In genomic region chr11:6194065-6194581, GRCh38 we compare ENCODE assay signal across 31 cellular contexts. TPM values are rescaled to one million over a fixed set of nuclear protein-coding genes. Genes with fewer than 3 reads are reported as not detected.
DNase-seq lines count a peak whose midpoint lies in the region; ATAC-seq, FAIRE-seq and TF ChIP-seq lines count a peak whose summit lies in the region.
"Had no signal": no experiment of that assay in that cellular context is flagged by ENCODE, and none has a peak within 500 bp of the region (broad histone marks: within the 10 kb centered on the region; RNA-seq: fewer than 3 reads in every experiment).

No MANE protein-coding gene starts in this region.

- DNase-seq in SIG-M5 treated with dmso at 0.1 percent for 504 hours (lab: John Stamatoyannopoulos, UW; ENCODE audit: unreplicated experiment) (peak; percentile 8), SIG-M5 (lab: John Stamatoyannopoulos, UW) (no peak), NB4 (ENCODE audit: low read depth) (peak; percentile 86), K562 (ENCODE audit: extremely low read depth in 1 of 4, low spot score in 3 of 4) (no peak), smooth muscle cell (lab: John Stamatoyannopoulos, UW; ENCODE audit: unreplicated experiment) (no peak), SHP77 (lab: John Stamatoyannopoulos, UW) (no peak)
- DNase-seq in stimulated activated effector memory CD8-positive, alpha-beta T cell treated with anti-CD3 and anti-CD28 coated beads, Interleukin-12 subunit alpha, Interleukin-12 subunit beta, amount 100 ng/mL, for 72 hours (ENCODE audit: low spot score in 2 of 2) = peak in 1 of 2 donors; percentile 45
- DNase-seq: activated CD4-positive, alpha-beta T cell treated with anti-CD3 and anti-CD28 coated beads for 1 hour; activated naive CD4-positive, alpha-beta T cell treated with anti-CD3 and anti-CD28 coated beads, Interleukin-2, amount 50 U/mL, for 16 hours; activated T-cell treated with anti-CD3 and anti-CD28 coated beads, Interleukin-2, amount 50 U/mL, for 48 hours; caudate nucleus; kidney glomerular epithelial cell; NCI-H1105 treated with DMSO at 0.1 percent for 48 hours; NCI-H2029; NCI-H2227 treated with DMSO at 0.1 percent for 48 hours; NCI-H748 treated with DMSO at 0.1 percent for 48 hours; sigmoid colon; SJCRH30; T-cell had no signal

- WGBS in K562 (ENCODE audit: insufficient coverage, low coverage, missing lambda C conversion rate) = 13% methylated on average over 1 of the region's 1 CpG
- 32% methylated on average over 1 of the region's 1 CpG for WGBS in smooth muscle cell (ENCODE audit: low lambda C conversion rate)

- H3K9ac ChIP-seq in K562 (ENCODE audit: insufficient read depth in 1 of 2, low read depth in 2 of 2, low read length in 2 of 2) (no peak overlapping the region), smooth muscle cell (ENCODE audit: low read depth) (no peak overlapping the region)
- H3K9ac ChIP-seq: KMS-11 had no signal

- no peak overlapping the region for H3K27ac ChIP-seq in K562 (ENCODE audit: extremely low read depth, low read depth, low read length)
- no peak overlapping the region for H3K27ac ChIP-seq in smooth muscle cell (ENCODE audit: low read depth)
- H3K27ac ChIP-seq: ascending aorta, KMS-11, prostate gland, sigmoid colon, SJCRH30 had no signal

- no peaks in the 10 kb centered on the region for H3K36me3 Mint-ChIP-seq in stimulated activated effector memory CD8-positive, alpha-beta T cell treated with anti-CD3 and anti-CD28 coated beads, Interleukin-12 subunit alpha, Interleukin-12 subunit beta, amount 100 ng/mL, for 72 hours
- H3K36me3 Mint-ChIP-seq: T-cell had no signal

- no peak overlapping the region for H3K27ac Mint-ChIP-seq in stimulated activated effector memory CD8-positive, alpha-beta T cell treated with anti-CD3 and anti-CD28 coated beads, Interleukin-12 subunit alpha, Interleukin-12 subunit beta, amount 100 ng/mL, for 72 hours
- H3K27ac Mint-ChIP-seq: dendritic cell treated with granulocyte-macrophage colony-stimulating factor and Interleukin-4, amounts not matched to agents 40 ng/mL and 50 ng/mL, for 4 days; T-cell had no signal

- H4K20me1 ChIP-seq in K562 (replicated peaks; ENCODE audit: control insufficient read depth, insufficient read depth, low read length) (no peaks in the 10 kb centered on the region), smooth muscle cell (ENCODE audit: low read depth) (no peaks in the 10 kb centered on the region)

- no peaks in the 10 kb centered on the region for H3F3A ChIP-seq in smooth muscle cell (ENCODE audit: low read depth)

- in situ Hi-C loops in K562 (cut with MboI) = no loop called here

- ATAC-seq in K562 (peak; percentile 39; the same call in 1 of the 3 replicates), HG03565 (IDR thresholded peaks at IDR 0.05; ENCODE audit: unreplicated experiment) (no peak)
- ATAC-seq in stimulated activated effector memory CD8-positive, alpha-beta T cell treated with anti-CD3 and anti-CD28 coated beads, Interleukin-12 subunit alpha, Interleukin-12 subunit beta, amount 100 ng/mL, for 72 hours = peak; percentile 69
- ATAC-seq: T-cell had no signal

- peaks cover 2% of the 10 kb centered on the region for H3K9me1 ChIP-seq in K562 (ENCODE audit: control insufficient read depth, insufficient read depth, low read length)

- peaks cover 41% of the 10 kb centered on the region for H3K4me1 Mint-ChIP-seq in stimulated activated effector memory CD8-positive, alpha-beta T cell treated with anti-CD3 and anti-CD28 coated beads, Interleukin-12 subunit alpha, Interleukin-12 subunit beta, amount 100 ng/mL, for 72 hours

- H3K9me3 Mint-ChIP-seq in stimulated activated effector memory CD8-positive, alpha-beta T cell treated with anti-CD3 and anti-CD28 coated beads, Interleukin-12 subunit alpha, Interleukin-12 subunit beta, amount 100 ng/mL, for 72 hours = no peaks in the 10 kb centered on the region
- H3K9me3 Mint-ChIP-seq: dendritic cell treated with granulocyte-macrophage colony-stimulating factor and Interleukin-4, amounts not matched to agents 40 ng/mL and 50 ng/mL, for 4 days; T-cell had no signal

- H3K4me2 ChIP-seq in K562 (ENCODE audit: insufficient read depth, low read length) (no peak overlapping the region), smooth muscle cell (no peak overlapping the region)
- H3K4me2 ChIP-seq: KMS-11 had no signal

- BruUV-seq in K562 (replicated peaks; lab: Mats Ljungman, UMichigan) = no TSS peak

- no peak for TF ChIP-seq RAD21 in K562 (CRISPR knock-in tag; conservative IDR thresholded peaks at IDR 0.05 in 1 of 2, IDR thresholded peaks at IDR 0.05 in 1 of 2)

- TF ChIP-seq CTCF in NB4 (IDR thresholded peaks at IDR 0.05; ENCODE audit: low read depth, low read length) (no peak), K562 (IDR thresholded peaks at IDR 0.05 in 2 of 3, conservative IDR thresholded peaks at IDR 0.05 in 1 of 3; ENCODE audit: insufficient read depth in 2 of 3, low read depth in 1 of 3, low read length in 3 of 3) (no peak), smooth muscle cell (IDR thresholded peaks at IDR 0.05; ENCODE audit: borderline replicate concordance, insufficient read depth, poor library complexity, severe bottlenecking) (no peak)

- H2AFZ ChIP-seq in K562 (ENCODE audit: low read depth, low read length) (no peak overlapping the region), smooth muscle cell (ENCODE audit: low read depth) (no peak overlapping the region)

- H3K79me2 ChIP-seq in K562 (ENCODE audit: control insufficient read depth, insufficient read depth, low read length) = no peaks in the 10 kb centered on the region
- H3K79me2 ChIP-seq in smooth muscle cell (ENCODE audit: low read depth) = no peaks in the 10 kb centered on the region

- H3K36me3 ChIP-seq in K562 (ENCODE audit: control insufficient read depth, insufficient read depth, low read length) (no peaks in the 10 kb centered on the region), smooth muscle cell (ENCODE audit: low read depth) (no peaks in the 10 kb centered on the region)
- H3K36me3 ChIP-seq: ascending aorta, prostate gland, sigmoid colon, SJCRH30 had no signal

- TF ChIP-seq POLR2A in NB4 (IDR thresholded peaks at IDR 0.05; ENCODE audit: extremely low read depth, insufficient read length) = peak; percentile 42
- TF ChIP-seq POLR2A in K562 (conservative IDR thresholded peaks at IDR 0.05) = no peak

- CTCF ChIA-PET in K562 (lab: Yijun Ruan, JAX; ENCODE audit: low intra/inter-chr PET ratio) = no interaction called here

- H3K4me3 Mint-ChIP-seq in stimulated activated effector memory CD8-positive, alpha-beta T cell treated with anti-CD3 and anti-CD28 coated beads, Interleukin-12 subunit alpha, Interleukin-12 subunit beta, amount 100 ng/mL, for 72 hours = no peak overlapping the region
- H3K4me3 Mint-ChIP-seq: dendritic cell treated with granulocyte-macrophage colony-stimulating factor and Interleukin-4, amounts not matched to agents 40 ng/mL and 50 ng/mL, for 4 days; T-cell had no signal

- no peak for FAIRE-seq in K562 (lab: Jason Lieb, UNC)
- FAIRE-seq: A204.1, G401.6, HTR-8/SVneo, TTC549 had no signal

- H3K4me1 ChIP-seq in K562 (replicated peaks in 1 of 2; ENCODE audit: control insufficient read depth in 2 of 2, insufficient read depth in 2 of 2, low read length in 2 of 2) = no peaks in the 10 kb centered on the region
- no peaks in the 10 kb centered on the region for H3K4me1 ChIP-seq in smooth muscle cell (ENCODE audit: low read depth)
- H3K4me1 ChIP-seq: ascending aorta, prostate gland, sigmoid colon, SJCRH30 had no signal

- intact Hi-C loops in K562 (cut with micrococcal nuclease) = no loop called here

- H3K27me3 ChIP-seq in K562 (ENCODE audit: control insufficient read depth in 2 of 2, insufficient read depth in 2 of 2, low read length in 2 of 2) (peaks cover 0 to 2% of the 10 kb centered on the region in 2 experiments; a peak in 2 of 5 replicates), smooth muscle cell (ENCODE audit: low read depth) (no peaks in the 10 kb centered on the region)
- H3K27me3 ChIP-seq: ascending aorta, sigmoid colon, SJCRH30 had no signal

- TF ChIP-seq EP300 in K562 (IDR thresholded peaks at IDR 0.05; ENCODE audit: low read length) = no peak

- no peak overlapping the region for H3K4me3 ChIP-seq in NB4 (ENCODE audit: low read depth, low read length)
- H3K4me3 ChIP-seq in K562 = no peak overlapping the region
- no peak overlapping the region for H3K4me3 ChIP-seq in smooth muscle cell
- H3K4me3 ChIP-seq: ascending aorta, lung, prostate gland, sigmoid colon, SJCRH30 had no signal

- H3K9me3 ChIP-seq in K562 (replicated peaks; ENCODE audit: control insufficient read depth, insufficient read depth, low read depth, low read length) (no peaks in the 10 kb centered on the region), smooth muscle cell (replicated peaks; ENCODE audit: low read depth) (no peaks in the 10 kb centered on the region)
- H3K9me3 ChIP-seq: ascending aorta, prostate gland, sigmoid colon, SJCRH30 had no signal

- POLR2A ChIA-PET in K562 (lab: Yijun Ruan, JAX) = no interaction called here

RNA-seq across cellular contexts. Expression of gene OR52W1, which starts 4.9 kb away (rescaled TPM):
- total RNA-seq in K562 (2011; cell fraction: chromatin; rRNA removed; ENCODE audit: low replicate concordance) = not detected in 2 replicates
- total RNA-seq in K562 (2011; cell fraction: nucleolus; rRNA removed) = not detected in 2 replicates
- total RNA-seq in K562 (2011; cell fraction: nucleoplasm; rRNA removed) = not detected in 2 replicates
- total RNA-seq in K562 (2014; rRNA removed) (not detected in 2 replicates), K562 (2014; rRNA removed; fragmentation: Illumina TruSeq; extraction: Trizol) (not detected in 2 replicates), K562 (2015; rRNA removed; fragmentation: Illumina TruSeq; extraction: Trizol) (not detected in 2 replicates), K562 (2021) (not detected in 2 replicates), smooth muscle cell (not detected in 2 replicates)
- polyA plus RNA-seq in K562 (2011; rRNA removed) (not detected in 2 replicates), K562 (2014; fragmentation: Illumina TruSeq; extraction: Trizol) (not detected in 2 replicates), K562 (2014; fragmentation: Nextera tagmentation; extraction: Ambion mirVana) (not detected), K562 (2014; rRNA removed) (not detected in 2 replicates), smooth muscle cell (not detected in 2 replicates)
- polyA plus RNA-seq in K562 (2011; cell fraction: cytosol; rRNA removed) = not detected in 2 replicates
- not detected in 2 replicates for polyA plus RNA-seq in K562 (2011; cell fraction: nucleus; rRNA removed)
- not detected in 2 replicates for polyA plus RNA-seq in K562 (2012)
- not detected in 2 replicates for polyA minus RNA-seq in K562 (2011; rRNA and poly(A)+ RNA removed)
- polyA minus RNA-seq in K562 (2011; cell fraction: cytosol; rRNA and poly(A)+ RNA removed) = not detected in 2 replicates
- not detected in 2 replicates for polyA minus RNA-seq in K562 (2011; cell fraction: nucleus; rRNA and poly(A)+ RNA removed)
- total RNA-seq: ascending aorta, lung, prostate gland, sigmoid colon, SJCRH30, subcutaneous adipose tissue, T-cell, urinary bladder had no signal
- polyA plus RNA-seq: lung, sigmoid colon, urinary bladder had no signal

RNA-seq across cellular contexts. Expression of gene C11orf42, which starts 11.2 kb away (rescaled TPM):
- total RNA-seq in K562 (2011; cell fraction: chromatin; rRNA removed; ENCODE audit: low replicate concordance) = not detected in 2 replicates
- total RNA-seq in K562 (2011; cell fraction: nucleolus; rRNA removed) = not detected in 2 replicates
- total RNA-seq in K562 (2011; cell fraction: nucleoplasm; rRNA removed) = not detected in 2 replicates
- not detected in 2 replicates for total RNA-seq in K562 (2014; rRNA removed)
- not detected in 2 replicates for total RNA-seq in K562 (2014; rRNA removed; fragmentation: Illumina TruSeq; extraction: Trizol)
- not detected in 2 replicates for total RNA-seq in K562 (2015; rRNA removed; fragmentation: Illumina TruSeq; extraction: Trizol)
- total RNA-seq in K562 (2021) = not detected in 2 replicates
- polyA plus RNA-seq in K562 (2011; rRNA removed) = not detected in 2 replicates
- not detected in 2 replicates for polyA plus RNA-seq in K562 (2011; cell fraction: cytosol; rRNA removed)
- polyA plus RNA-seq in K562 (2011; cell fraction: nucleus; rRNA removed) = not detected in 2 replicates
- polyA plus RNA-seq in K562 (2012) = 0.11 TPM in 1 of 2 replicates, not detected in the other
- not detected in 2 replicates for polyA plus RNA-seq in K562 (2014; fragmentation: Illumina TruSeq; extraction: Trizol)
- not detected for polyA plus RNA-seq in K562 (2014; fragmentation: Nextera tagmentation; extraction: Ambion mirVana)
- polyA plus RNA-seq in K562 (2014; rRNA removed) = not detected in 2 replicates
- not detected in 2 replicates for polyA minus RNA-seq in K562 (2011; rRNA and poly(A)+ RNA removed)
- not detected in 2 replicates for polyA minus RNA-seq in K562 (2011; cell fraction: cytosol; rRNA and poly(A)+ RNA removed)
- polyA minus RNA-seq in K562 (2011; cell fraction: nucleus; rRNA and poly(A)+ RNA removed) = not detected in 2 replicates
- not detected in 2 replicates for total RNA-seq in smooth muscle cell
- 0.41 TPM in 1 of 2 replicates, not detected in the other for polyA plus RNA-seq in smooth muscle cell
- total RNA-seq: ascending aorta, lung, sigmoid colon, SJCRH30, subcutaneous adipose tissue, T-cell, urinary bladder had no signal
- polyA plus RNA-seq: lung, sigmoid colon, urinary bladder had no signal

RNA-seq across cellular contexts. Expression of gene OR52B2, which starts 24.0 kb away (rescaled TPM):
- total RNA-seq in K562 (2011; cell fraction: chromatin; rRNA removed; ENCODE audit: low replicate concordance) = not detected in 2 replicates
- not detected in 2 replicates for total RNA-seq in K562 (2011; cell fraction: nucleolus; rRNA removed)
- total RNA-seq in K562 (2011; cell fraction: nucleoplasm; rRNA removed) = 0.37 and 0.76 TPM in 2 replicates
- not detected in 2 replicates for total RNA-seq in K562 (2014; rRNA removed)
- total RNA-seq in K562 (2014; rRNA removed; fragmentation: Illumina TruSeq; extraction: Trizol) = not detected in 2 replicates
- total RNA-seq in K562 (2015; rRNA removed; fragmentation: Illumina TruSeq; extraction: Trizol) = not detected in 2 replicates
- not detected in 2 replicates for total RNA-seq in K562 (2021)
- not detected in 2 replicates for polyA plus RNA-seq in K562 (2011; rRNA removed)
- not detected in 2 replicates for polyA plus RNA-seq in K562 (2011; cell fraction: cytosol; rRNA removed)
- polyA plus RNA-seq in K562 (2011; cell fraction: nucleus; rRNA removed) = 0.28 TPM in 1 of 2 replicates, not detected in the other
- not detected in 2 replicates for polyA plus RNA-seq in K562 (2012)
- not detected in 2 replicates for polyA plus RNA-seq in K562 (2014; fragmentation: Illumina TruSeq; extraction: Trizol)
- polyA plus RNA-seq in K562 (2014; fragmentation: Nextera tagmentation; extraction: Ambion mirVana) = not detected
- polyA plus RNA-seq in K562 (2014; rRNA removed) = not detected in 2 replicates
- not detected in 2 replicates for polyA minus RNA-seq in K562 (2011; rRNA and poly(A)+ RNA removed)
- polyA minus RNA-seq in K562 (2011; cell fraction: cytosol; rRNA and poly(A)+ RNA removed) = not detected in 2 replicates
- polyA minus RNA-seq in K562 (2011; cell fraction: nucleus; rRNA and poly(A)+ RNA removed) = not detected in 2 replicates
- not detected in 2 replicates for total RNA-seq in smooth muscle cell
- polyA plus RNA-seq in smooth muscle cell = not detected in 2 replicates
- total RNA-seq: ascending aorta, lung, prostate gland, sigmoid colon, SJCRH30, T-cell, urinary bladder had no signal
- polyA plus RNA-seq: lung, sigmoid colon, urinary bladder had no signal

RNA-seq across cellular contexts. Expression of gene FHIP1B, which starts 40.3 kb away (rescaled TPM):
- 52.8 and 87.9 TPM in 2 replicates for total RNA-seq in K562 (2011; cell fraction: chromatin; rRNA removed; ENCODE audit: low replicate concordance)
- 55.5 and 59.0 TPM in 2 replicates for total RNA-seq in K562 (2011; cell fraction: nucleolus; rRNA removed)
- 70.2 and 97.8 TPM in 2 replicates for total RNA-seq in K562 (2011; cell fraction: nucleoplasm; rRNA removed)
- total RNA-seq in K562 (2014; rRNA removed) (10.4 and 19.6 TPM in 2 replicates), K562 (2014; rRNA removed; fragmentation: Illumina TruSeq; extraction: Trizol) (6.6 and 8.4 TPM in 2 replicates), K562 (2015; rRNA removed; fragmentation: Illumina TruSeq; extraction: Trizol) (11.2 and 15.6 TPM in 2 replicates), K562 (2021) (20.1 and 21.0 TPM in 2 replicates), smooth muscle cell (16.2 and 17.9 TPM in 2 replicates)
- polyA plus RNA-seq in K562 (2011; rRNA removed) (24.7 and 33.9 TPM in 2 replicates), K562 (2014; fragmentation: Illumina TruSeq; extraction: Trizol) (15.6 and 23.3 TPM in 2 replicates), K562 (2014; fragmentation: Nextera tagmentation; extraction: Ambion mirVana) (1 to 10 TPM in 1 of 2 experiments, under 1 TPM in 1; 0.94 to 1.1 TPM), K562 (2014; rRNA removed) (24.3 TPM in 2 replicates), smooth muscle cell (16.2 and 22.1 TPM in 2 replicates)
- 37.0 and 55.6 TPM in 2 replicates for polyA plus RNA-seq in K562 (2011; cell fraction: cytosol; rRNA removed)
- polyA plus RNA-seq in K562 (2011; cell fraction: nucleus; rRNA removed) = 212 and 288 TPM in 2 replicates
- 12.7 and 23.3 TPM in 2 replicates for polyA plus RNA-seq in K562 (2012)
- 20.4 and 20.5 TPM in 2 replicates for polyA minus RNA-seq in K562 (2011; rRNA and poly(A)+ RNA removed)
- 11.6 and 17.8 TPM in 2 replicates for polyA minus RNA-seq in K562 (2011; cell fraction: cytosol; rRNA and poly(A)+ RNA removed)
- polyA minus RNA-seq in K562 (2011; cell fraction: nucleus; rRNA and poly(A)+ RNA removed) = 45.2 and 53.0 TPM in 2 replicates

RNA-seq across cellular contexts. Expression of gene CNGA4, which starts 44.8 kb away (rescaled TPM):
- total RNA-seq in K562 (2011; cell fraction: chromatin; rRNA removed; ENCODE audit: low replicate concordance) = 0.56 TPM in 1 of 2 replicates, not detected in the other
- total RNA-seq in K562 (2011; cell fraction: nucleolus; rRNA removed) = not detected in 2 replicates
- not detected in 2 replicates for total RNA-seq in K562 (2011; cell fraction: nucleoplasm; rRNA removed)
- 0.09 and 0.16 TPM in 2 replicates for total RNA-seq in K562 (2014; rRNA removed)
- total RNA-seq in K562 (2014; rRNA removed; fragmentation: Illumina TruSeq; extraction: Trizol) = not detected in 2 replicates
- not detected in 2 replicates for total RNA-seq in K562 (2015; rRNA removed; fragmentation: Illumina TruSeq; extraction: Trizol)
- not detected in 2 replicates for total RNA-seq in K562 (2021)
- polyA plus RNA-seq in K562 (2011; rRNA removed) = 0.04 and 0.09 TPM in 2 replicates
- 0.06 and 0.28 TPM in 2 replicates for polyA plus RNA-seq in K562 (2011; cell fraction: cytosol; rRNA removed)
- polyA plus RNA-seq in K562 (2011; cell fraction: nucleus; rRNA removed) = 0.25 and 0.30 TPM in 2 replicates
- polyA plus RNA-seq in K562 (2012) = 0.09 and 0.18 TPM in 2 replicates
- 0.06 TPM in 1 of 2 replicates, not detected in the other for polyA plus RNA-seq in K562 (2014; fragmentation: Illumina TruSeq; extraction: Trizol)
- polyA plus RNA-seq in K562 (2014; fragmentation: Nextera tagmentation; extraction: Ambion mirVana) = not detected
- 0.05 TPM in 1 of 2 replicates, not detected in the other for polyA plus RNA-seq in K562 (2014; rRNA removed)
- 0.12 TPM in 1 of 2 replicates, not detected in the other for polyA minus RNA-seq in K562 (2011; rRNA and poly(A)+ RNA removed)
- not detected in 2 replicates for polyA minus RNA-seq in K562 (2011; cell fraction: cytosol; rRNA and poly(A)+ RNA removed)
- polyA minus RNA-seq in K562 (2011; cell fraction: nucleus; rRNA and poly(A)+ RNA removed) = 0.22 and 0.27 TPM in 2 replicates
- total RNA-seq in smooth muscle cell = 0.58 TPM in 1 of 2 replicates, not detected in the other
- polyA plus RNA-seq in smooth muscle cell = not detected in 2 replicates
- total RNA-seq: ascending aorta, SJCRH30, subcutaneous adipose tissue, urinary bladder had no signal

Comparison
In these comparisons a context has a peak if more than half of its experiments do, and no peak if none do; other contexts are left out.
1. DNase-seq: peak in SIG-M5 treated with dmso at 0.1 percent for 504 hours (single experiment) and NB4 (single experiment); none in SIG-M5 (single experiment), K562 (0 of 4), smooth muscle cell (single experiment) and SHP77 (0 of 2).